Comparison of ENCODE assay signal across 21 cellular contexts in genomic region chr5:178454308-178454707, GRCh38.
DNase-seq lines count a peak whose midpoint lies in the region; ATAC-seq, FAIRE-seq and TF ChIP-seq lines count a peak whose summit lies in the region.
"Had no signal": no experiment of that assay in that cellular context is flagged by ENCODE, and none has a peak within 500 bp of the region (broad histone marks: within the 10 kb centered on the region; RNA-seq: fewer than 3 reads in every experiment).

No MANE protein-coding gene starts in this region.

- H3K4me3 ChIP-seq in K562: no peak overlapping the region

- no peaks in the 10 kb centered on the region for H3K4me1 Mint-ChIP-seq in activated CD8-positive, alpha-beta memory T cell treated with anti-CD3 and anti-CD28 coated beads, Interleukin-2, amount 10 ng/mL, durations not matched to agents 7 days and 5 days
- peaks cover 29% of the 10 kb centered on the region for H3K4me1 Mint-ChIP-seq in type B pancreatic cell (ENCODE audit: unreplicated experiment)
- H3K4me1 Mint-ChIP-seq in activated naive CD4-positive, alpha-beta T cell treated with anti-CD3 and anti-CD28 coated beads for 36 hours (ENCODE audit: low read depth): no peaks in the 10 kb centered on the region

- no peak overlapping the region for H3K27ac ChIP-seq in K562 (ENCODE audit: extremely low read depth, low read depth, low read length)
- H3K27ac ChIP-seq: RWPE1 had no signal

- no peak for TF ChIP-seq RAD21 in K562 (CRISPR knock-in tag; conservative IDR thresholded peaks at IDR 0.05 in 1 of 2, IDR thresholded peaks at IDR 0.05 in 1 of 2)

- no peaks in the 10 kb centered on the region for H3K79me2 ChIP-seq in K562 (ENCODE audit: control insufficient read depth, insufficient read depth, low read length)

- H3K9me3 ChIP-seq in K562 (replicated peaks; ENCODE audit: control insufficient read depth, insufficient read depth, low read depth, low read length): no peaks in the 10 kb centered on the region

- 66% methylated on average over 3 of the region's 3 CpGs for WGBS in K562 (ENCODE audit: insufficient coverage, low coverage, missing lambda C conversion rate)

- CTCF ChIA-PET in activated CD8-positive, alpha-beta memory T cell treated with anti-CD3 and anti-CD28 coated beads, Interleukin-2, amount 10 ng/mL, durations not matched to agents 7 days and 5 days (lab: Charles Lee): no interaction called here
- CTCF ChIA-PET in K562 (lab: Yijun Ruan, JAX; ENCODE audit: low intra/inter-chr PET ratio): no interaction called here
- CTCF ChIA-PET in activated naive CD4-positive, alpha-beta T cell treated with anti-CD3 and anti-CD28 coated beads for 36 hours (lab: Charles Lee): no interaction called here

- no TSS peak for BruUV-seq in K562 (replicated peaks; lab: Mats Ljungman, UMichigan)

- peaks cover 25 to 37% of the 10 kb centered on the region in 2 experiments for H3K4me1 ChIP-seq in K562 (replicated peaks in 1 of 2; ENCODE audit: control insufficient read depth in 2 of 2, insufficient read depth in 2 of 2, low read length in 2 of 2)

- H4K20me1 ChIP-seq in K562 (replicated peaks; ENCODE audit: control insufficient read depth, insufficient read depth, low read length): no peaks in the 10 kb centered on the region

- no peak overlapping the region for H3K4me2 ChIP-seq in K562 (ENCODE audit: insufficient read depth, low read length)

- in situ Hi-C loops in K562 (cut with MboI): no loop called here

- H2AFZ ChIP-seq in K562 (ENCODE audit: low read depth, low read length): no peak overlapping the region

- H3K27ac Mint-ChIP-seq in activated CD8-positive, alpha-beta memory T cell treated with anti-CD3 and anti-CD28 coated beads, Interleukin-2, amount 10 ng/mL, durations not matched to agents 7 days and 5 days: no peak overlapping the region
- no peak overlapping the region for H3K27ac Mint-ChIP-seq in type B pancreatic cell
- no peak overlapping the region for H3K27ac Mint-ChIP-seq in activated naive CD4-positive, alpha-beta T cell treated with anti-CD3 and anti-CD28 coated beads for 36 hours
- H3K27ac Mint-ChIP-seq: HFFc6 had no signal

- DNase-seq in activated CD8-positive, alpha-beta memory T cell treated with anti-CD3 and anti-CD28 coated beads, Interleukin-2, amount 10 ng/mL, durations not matched to agents 7 days and 5 days: peak; percentile 30
- no peak for DNase-seq in activated CD8-positive, alpha-beta memory T cell treated with anti-CD3 and anti-CD28 coated beads, Interleukin-2, amount 50 U/mL, for 48 hours
- DNase-seq in K562 (ENCODE audit: extremely low read depth in 1 of 4, low spot score in 3 of 4) (no peak), kidney tubule cell (ENCODE audit: low spot score) (peak; percentile 68), type B pancreatic cell (ENCODE audit: extremely low spot score, unreplicated experiment) (peak; percentile 60)
- DNase-seq in activated naive CD4-positive, alpha-beta T cell treated with anti-CD3 and anti-CD28 coated beads for 36 hours: no peak
- DNase-seq: 8988T, DMS79, HFFc6, KBM-7, NCI-H1105 treated with DMSO at 0.1 percent for 48 hours, NCI-H187, NCI-H2107, NCI-H2227 treated with DMSO at 0.1 percent for 48 hours, NCI-H524, PC-3 had no signal

- no peak overlapping the region for H3K9ac ChIP-seq in K562 (ENCODE audit: insufficient read depth in 1 of 2, low read depth in 2 of 2, low read length in 2 of 2)

- H3K9me1 ChIP-seq in K562 (ENCODE audit: control insufficient read depth, insufficient read depth, low read length): no peaks in the 10 kb centered on the region

- H3K36me3 Mint-ChIP-seq in activated CD8-positive, alpha-beta memory T cell treated with anti-CD3 and anti-CD28 coated beads, Interleukin-2, amount 10 ng/mL, durations not matched to agents 7 days and 5 days: no peaks in the 10 kb centered on the region
- no peaks in the 10 kb centered on the region for H3K36me3 Mint-ChIP-seq in type B pancreatic cell
- H3K36me3 Mint-ChIP-seq in activated naive CD4-positive, alpha-beta T cell treated with anti-CD3 and anti-CD28 coated beads for 36 hours (ENCODE audit: low read depth): no peaks in the 10 kb centered on the region
- H3K36me3 Mint-ChIP-seq: CD14-positive monocyte had no signal

- ATAC-seq in activated CD8-positive, alpha-beta memory T cell treated with anti-CD3 and anti-CD28 coated beads, Interleukin-2, amount 10 ng/mL, durations not matched to agents 7 days and 5 days: no peak
- no peak for ATAC-seq in K562
- no peak for ATAC-seq in HG02798 (IDR thresholded peaks at IDR 0.05; ENCODE audit: poor library complexity, unreplicated experiment)
- ATAC-seq in HG03039 (IDR thresholded peaks at IDR 0.05; ENCODE audit: unreplicated experiment): no peak
- ATAC-seq: PC-3 had no signal

- intact Hi-C loops in K562 (cut with micrococcal nuclease): no loop called here
- intact Hi-C loops in activated naive CD4-positive, alpha-beta T cell treated with anti-CD3 and anti-CD28 coated beads for 36 hours (cut with micrococcal nuclease): no loop called here

- TF ChIP-seq CTCF in K562 (IDR thresholded peaks at IDR 0.05 in 2 of 3, conservative IDR thresholded peaks at IDR 0.05 in 1 of 3; ENCODE audit: insufficient read depth in 2 of 3, low read depth in 1 of 3, low read length in 3 of 3): no peak
- TF ChIP-seq CTCF in type B pancreatic cell (conservative IDR thresholded peaks at IDR 0.05): no peak

- POLR2A ChIA-PET in K562 (lab: Yijun Ruan, JAX): no interaction called here

- no peak overlapping the region for H3K4me3 Mint-ChIP-seq in activated CD8-positive, alpha-beta memory T cell treated with anti-CD3 and anti-CD28 coated beads, Interleukin-2, amount 10 ng/mL, durations not matched to agents 7 days and 5 days
- H3K4me3 Mint-ChIP-seq in type B pancreatic cell: no peak overlapping the region
- no peak overlapping the region for H3K4me3 Mint-ChIP-seq in activated naive CD4-positive, alpha-beta T cell treated with anti-CD3 and anti-CD28 coated beads for 36 hours
- H3K4me3 Mint-ChIP-seq: CD14-positive monocyte, HFFc6 had no signal

- no peak for TF ChIP-seq POLR2A in K562 (conservative IDR thresholded peaks at IDR 0.05)

- no peak for TF ChIP-seq EP300 in K562 (IDR thresholded peaks at IDR 0.05; ENCODE audit: low read length)

- no peaks in the 10 kb centered on the region for H3K36me3 ChIP-seq in K562 (ENCODE audit: control insufficient read depth, insufficient read depth, low read length)

- peaks cover 11% of the 10 kb centered on the region for H3K27me3 Mint-ChIP-seq in activated CD8-positive, alpha-beta memory T cell treated with anti-CD3 and anti-CD28 coated beads, Interleukin-2, amount 10 ng/mL, durations not matched to agents 7 days and 5 days
- H3K27me3 Mint-ChIP-seq in type B pancreatic cell: no peaks in the 10 kb centered on the region
- no peaks in the 10 kb centered on the region for H3K27me3 Mint-ChIP-seq in activated naive CD4-positive, alpha-beta T cell treated with anti-CD3 and anti-CD28 coated beads for 36 hours (ENCODE audit: low read depth)

- no peaks in the 10 kb centered on the region for H3K9me3 Mint-ChIP-seq in activated CD8-positive, alpha-beta memory T cell treated with anti-CD3 and anti-CD28 coated beads, Interleukin-2, amount 10 ng/mL, durations not matched to agents 7 days and 5 days (ENCODE audit: low read depth)
- no peaks in the 10 kb centered on the region for H3K9me3 Mint-ChIP-seq in type B pancreatic cell
- no peaks in the 10 kb centered on the region for H3K9me3 Mint-ChIP-seq in activated naive CD4-positive, alpha-beta T cell treated with anti-CD3 and anti-CD28 coated beads for 36 hours
- H3K9me3 Mint-ChIP-seq: CD14-positive monocyte had no signal

- H3K27me3 ChIP-seq in K562 (ENCODE audit: control insufficient read depth in 2 of 2, insufficient read depth in 2 of 2, low read length in 2 of 2): no peaks in the 10 kb centered on the region; a peak in 1 of 5 replicates

- no peak for FAIRE-seq in K562 (lab: Jason Lieb, UNC)
- FAIRE-seq: H54 had no signal

TF ChIP-seq in K562, 482 proteins besides CTCF, POLR2A, EP300 and RAD21 (continues in another document):
- TF ChIP-seq RREB1 (CRISPR knock-in tag; IDR thresholded peaks at IDR 0.05) (no peak), PTBP1 (IDR thresholded peaks at IDR 0.05; ENCODE audit: low read depth, low read length) (0 out of 2 replicates have a peak, but pooled peaks have one; percentile 78)

Comparison
In these comparisons a context has a peak if more than half of its experiments do, and no peak if none do; other contexts are left out.
1. DNase-seq: peak in activated CD8-positive, alpha-beta memory T cell treated with anti-CD3 and anti-CD28 coated beads, Interleukin-2, amount 10 ng/mL, durations not matched to agents 7 days and 5 days (single experiment), kidney tubule cell (single experiment) and type B pancreatic cell (single experiment); none in activated CD8-positive, alpha-beta memory T cell treated with anti-CD3 and anti-CD28 coated beads, Interleukin-2, amount 50 U/mL, for 48 hours (single experiment), K562 (0 of 4) and activated naive CD4-positive, alpha-beta T cell treated with anti-CD3 and anti-CD28 coated beads for 36 hours (single experiment).